Comparison of ENCODE assay signal across 1 cellular context in genomic region chr2:69308338-69308737, GRCh38.
TF ChIP-seq lines count a peak whose summit lies in the region.

No MANE protein-coding gene starts in this region.

TF ChIP-seq in HepG2, 621 proteins besides CTCF, POLR2A, EP300 and RAD21 (continued from another document):
- TF ChIP-seq TBL1XR1 (IDR thresholded peaks at IDR 0.05; ENCODE audit: borderline replicate concordance, low read length, partially characterized antibody) = no peak
- no peak for TF ChIP-seq HMGXB4 (CRISPR knock-in tag; IDR thresholded peaks at IDR 0.05; ENCODE audit: borderline replicate concordance in 1 of 2, low read depth in 1 of 2)
- no peak for TF ChIP-seq IRF2 (CRISPR knock-in tag; IDR thresholded peaks at IDR 0.05)
- no peak for TF ChIP-seq TCF7 (IDR thresholded peaks at IDR 0.05; ENCODE audit: low read depth)
- TF ChIP-seq ZNF329 (CRISPR knock-in tag; IDR thresholded peaks at IDR 0.05; ENCODE audit: low read depth) = no peak
- TF ChIP-seq KLF11 (CRISPR knock-in tag; IDR thresholded peaks at IDR 0.05) = no peak
- TF ChIP-seq, protein P1, sequence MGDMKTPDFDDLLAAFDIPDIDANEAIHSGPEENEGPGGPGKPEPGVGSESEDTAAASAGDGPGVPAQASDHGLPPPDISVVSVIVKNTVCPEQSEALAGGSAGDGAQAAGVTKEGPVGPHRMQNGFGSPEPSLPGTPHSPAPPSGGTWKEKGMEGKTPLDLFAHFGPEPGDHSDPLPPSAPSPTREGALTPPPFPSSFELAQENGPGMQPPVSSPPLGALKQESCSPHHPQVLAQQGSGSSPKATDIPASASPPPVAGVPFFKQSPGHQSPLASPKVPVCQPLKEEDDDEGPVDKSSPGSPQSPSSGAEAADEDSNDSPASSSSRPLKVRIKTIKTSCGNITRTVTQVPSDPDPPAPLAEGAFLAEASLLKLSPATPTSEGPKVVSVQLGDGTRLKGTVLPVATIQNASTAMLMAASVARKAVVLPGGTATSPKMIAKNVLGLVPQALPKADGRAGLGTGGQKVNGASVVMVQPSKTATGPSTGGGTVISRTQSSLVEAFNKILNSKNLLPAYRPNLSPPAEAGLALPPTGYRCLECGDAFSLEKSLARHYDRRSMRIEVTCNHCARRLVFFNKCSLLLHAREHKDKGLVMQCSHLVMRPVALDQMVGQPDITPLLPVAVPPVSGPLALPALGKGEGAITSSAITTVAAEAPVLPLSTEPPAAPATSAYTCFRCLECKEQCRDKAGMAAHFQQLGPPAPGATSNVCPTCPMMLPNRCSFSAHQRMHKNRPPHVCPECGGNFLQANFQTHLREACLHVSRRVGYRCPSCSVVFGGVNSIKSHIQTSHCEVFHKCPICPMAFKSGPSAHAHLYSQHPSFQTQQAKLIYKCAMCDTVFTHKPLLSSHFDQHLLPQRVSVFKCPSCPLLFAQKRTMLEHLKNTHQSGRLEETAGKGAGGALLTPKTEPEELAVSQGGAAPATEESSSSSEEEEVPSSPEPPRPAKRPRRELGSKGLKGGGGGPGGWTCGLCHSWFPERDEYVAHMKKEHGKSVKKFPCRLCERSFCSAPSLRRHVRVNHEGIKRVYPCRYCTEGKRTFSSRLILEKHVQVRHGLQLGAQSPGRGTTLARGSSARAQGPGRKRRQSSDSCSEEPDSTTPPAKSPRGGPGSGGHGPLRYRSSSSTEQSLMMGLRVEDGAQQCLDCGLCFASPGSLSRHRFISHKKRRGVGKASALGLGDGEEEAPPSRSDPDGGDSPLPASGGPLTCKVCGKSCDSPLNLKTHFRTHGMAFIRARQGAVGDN (CRISPR knock-in tag; IDR thresholded peaks at IDR 0.05) = no peak
- no peak for TF ChIP-seq MYC (CRISPR knock-in tag; IDR thresholded peaks at IDR 0.05; ENCODE audit: borderline replicate concordance)
- TF ChIP-seq, protein P2, sequence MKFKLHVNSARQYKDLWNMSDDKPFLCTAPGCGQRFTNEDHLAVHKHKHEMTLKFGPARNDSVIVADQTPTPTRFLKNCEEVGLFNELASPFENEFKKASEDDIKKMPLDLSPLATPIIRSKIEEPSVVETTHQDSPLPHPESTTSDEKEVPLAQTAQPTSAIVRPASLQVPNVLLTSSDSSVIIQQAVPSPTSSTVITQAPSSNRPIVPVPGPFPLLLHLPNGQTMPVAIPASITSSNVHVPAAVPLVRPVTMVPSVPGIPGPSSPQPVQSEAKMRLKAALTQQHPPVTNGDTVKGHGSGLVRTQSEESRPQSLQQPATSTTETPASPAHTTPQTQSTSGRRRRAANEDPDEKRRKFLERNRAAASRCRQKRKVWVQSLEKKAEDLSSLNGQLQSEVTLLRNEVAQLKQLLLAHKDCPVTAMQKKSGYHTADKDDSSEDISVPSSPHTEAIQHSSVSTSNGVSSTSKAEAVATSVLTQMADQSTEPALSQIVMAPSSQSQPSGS (CRISPR knock-in tag; IDR thresholded peaks at IDR 0.05) = no peak
- no peak for TF ChIP-seq ZNF296 (CRISPR knock-in tag; conservative IDR thresholded peaks at IDR 0.05)
- TF ChIP-seq TP53 (CRISPR knock-in tag; conservative IDR thresholded peaks at IDR 0.05) = no peak
